25 cellular contexts compared by ENCODE assay signal in genomic region chr16:9885876-9886275, GRCh38.
DNase-seq lines count a peak whose midpoint lies in the region; ATAC-seq and TF ChIP-seq lines count a peak whose summit lies in the region.
"Had no signal": no experiment of that assay in that cellular context is flagged by ENCODE, and none has a peak within 500 bp of the region (broad histone marks: within the 10 kb centered on the region; RNA-seq: fewer than 3 reads in every experiment).

No MANE protein-coding gene starts in this region.

- POLR2A ChIA-PET in PC-9 (lab: Charles Lee; ENCODE audit: unreplicated experiment) = no interaction called here

- no peak for DNase-seq in RWPE2 (ENCODE audit: low spot score)
- DNase-seq in kidney tubule cell (ENCODE audit: low spot score) = peak; percentile 30
- DNase-seq in pons (ENCODE audit: low spot score) = peak; percentile 6
- DNase-seq in SJCRH30 = no peak
- no peak for DNase-seq in NCI-H748 treated with DMSO at 0.1 percent for 48 hours (lab: John Stamatoyannopoulos, UW)
- no peak for DNase-seq in PC-9
- DNase-seq: AML-193; CD4-positive, alpha-beta memory T cell; COR-L47; DMS53; GM23248; HFFc6; KBM-7; MG63; NCI-H1105 treated with DMSO at 0.1 percent for 48 hours; NCI-H146; NCI-H1930; NCI-H2107; NCI-H524; NCI-H774 had no signal

- H4K20me1 ChIP-seq in PC-9 (ENCODE audit: insufficient read depth) = no peaks in the 10 kb centered on the region

- H3K9me3 ChIP-seq in RWPE2 (ENCODE audit: severe bottlenecking) (no peaks in the 10 kb centered on the region), SJCRH30 (replicated peaks) (no peaks in the 10 kb centered on the region), PC-9 (ENCODE audit: insufficient read depth, low read depth) (no peaks in the 10 kb centered on the region)
- H3K9me3 ChIP-seq: A549, HAP-1, MG63, SJSA1 had no signal

- intact Hi-C loops in PC-9 (cut with micrococcal nuclease; ENCODE audit: unreplicated experiment) = no loop called here

- H3K36me3 ChIP-seq in RWPE2 (ENCODE audit: low read depth) = no peaks in the 10 kb centered on the region
- no peaks in the 10 kb centered on the region for H3K36me3 ChIP-seq in SJCRH30
- H3K36me3 ChIP-seq in PC-9 (ENCODE audit: low read depth) = no peaks in the 10 kb centered on the region
- H3K36me3 ChIP-seq: HAP-1, MG63, SJSA1 had no signal

- ATAC-seq in RWPE2 (ENCODE audit: low read depth) = peak; percentile 68
- ATAC-seq: A549, Right ventricle myocardium inferior had no signal

- H3F3A ChIP-seq in PC-9 (ENCODE audit: insufficient read depth, low read depth) = no peaks in the 10 kb centered on the region

- H3K79me2 ChIP-seq in PC-9 (ENCODE audit: low read depth) = no peaks in the 10 kb centered on the region

- no peak overlapping the region for H3K27ac ChIP-seq in RWPE2 (ENCODE audit: poor library complexity, severe bottlenecking)
- peak overlapping the region; percentile 54 for H3K27ac ChIP-seq in cingulate gyrus (ENCODE audit: low read depth, low read length)
- no peak overlapping the region for H3K27ac ChIP-seq in SJCRH30
- H3K27ac ChIP-seq in PC-9 = no peak overlapping the region
- H3K27ac ChIP-seq: A549, GM23248, SJSA1 had no signal

- TF ChIP-seq CTCF in RWPE2 (IDR thresholded peaks at IDR 0.05; ENCODE audit: poor library complexity, severe bottlenecking) (no peak), PC-9 (conservative IDR thresholded peaks at IDR 0.05) (no peak)

- peaks cover 7% of the 10 kb centered on the region for H3K27me3 ChIP-seq in RWPE2 (ENCODE audit: insufficient read depth, poor library complexity, severe bottlenecking)
- H3K27me3 ChIP-seq in SJCRH30 = no peaks in the 10 kb centered on the region
- peaks cover 22% of the 10 kb centered on the region for H3K27me3 ChIP-seq in PC-9 (ENCODE audit: insufficient read depth, low read depth)
- H3K27me3 ChIP-seq: MG63 had no signal

- H3K4me1 ChIP-seq in RWPE2 (ENCODE audit: insufficient read depth, poor library complexity, severe bottlenecking) (no peaks in the 10 kb centered on the region), SJCRH30 (no peaks in the 10 kb centered on the region), PC-9 (replicated peaks; ENCODE audit: insufficient read depth) (no peaks in the 10 kb centered on the region)
- H3K4me1 ChIP-seq: A549, HAP-1, SJSA1 had no signal

- CTCF ChIA-PET in PC-9 (lab: Charles Lee) = no interaction called here

- no peak overlapping the region for H3K4me3 ChIP-seq in RWPE2 (ENCODE audit: severe bottlenecking)
- no peak overlapping the region for H3K4me3 ChIP-seq in SJCRH30
- no peak overlapping the region for H3K4me3 ChIP-seq in PC-9
- H3K4me3 ChIP-seq: A549, GM23248, HAP-1, MG63, SJSA1 had no signal

- no peak overlapping the region for H2AFZ ChIP-seq in PC-9
- H2AFZ ChIP-seq: GM23248 had no signal

- H3K4me2 ChIP-seq in PC-9 = no peak overlapping the region
- H3K4me2 ChIP-seq: A549 had no signal

- no TSS peak for BruUV-seq in PC-9 (replicated peaks; lab: Mats Ljungman, UMichigan)

- H3K9me2 ChIP-seq in PC-9 (ENCODE audit: insufficient read depth) = no peaks in the 10 kb centered on the region

Comparison
In these comparisons a context has a peak if more than half of its experiments do, and no peak if none do; other contexts are left out.
1. DNase-seq: peak in kidney tubule cell (single experiment) and pons (single experiment); none in RWPE2 (single experiment), SJCRH30 (0 of 2), NCI-H748 treated with DMSO at 0.1 percent for 48 hours (single experiment) and PC-9 (0 of 2).